In genomic region chrY:3045048-3045447, GRCh38 we compare ENCODE assay signal across 23 cellular contexts.
"Had no signal": no experiment of that assay in that cellular context is flagged by ENCODE, and none has a peak within 500 bp of the region (broad histone marks: within the 10 kb centered on the region; RNA-seq: fewer than 3 reads in every experiment).

No MANE protein-coding gene starts in this region.

- H3K27ac ChIP-seq: RWPE1 had no signal

- H3K9ac ChIP-seq: SK-N-SH had no signal

- H3K27me3 Mint-ChIP-seq: T-cell had no signal

- DNase-seq: KBM-7, MV-4-11, NCI-H1048, NCI-H1105 treated with DMSO at 0.1 percent for 48 hours, NCI-H1417 treated with DMSO at 0.1 percent for 48 hours, NCI-H146, NCI-H187, NCI-H2029, NCI-H2081 treated with DMSO at 0.1 percent for 48 hours, NCI-H2171, NCI-H226, NCI-H446, NCI-H510A, NCI-H524 treated with DMSO at 0.1 percent for 48 hours, NCI-H69, NCI-H774, PC-3, SHP77, SK-N-SH, SW 1271, T-cell had no signal

- H3K4me2 ChIP-seq: SK-N-SH had no signal

- H3K4me3 Mint-ChIP-seq: T-cell had no signal

- ATAC-seq: Panc1, PC-3, T-cell had no signal

- H3K9me3 ChIP-seq: SK-N-SH had no signal

- H3K27ac Mint-ChIP-seq: T-cell had no signal
